15 cellular contexts compared by ENCODE assay signal in genomic region chr4:37687666-37688065, GRCh38. TPM values are rescaled to one million over a fixed set of nuclear protein-coding genes. Genes with fewer than 3 reads are reported as not detected.
A peak's percentile ranks its signal among the peaks of the same experiment; 100 is the strongest.
DNase-seq lines count a peak whose midpoint lies in the region; ATAC-seq and TF ChIP-seq lines count a peak whose summit lies in the region.
"Had no signal": no experiment of that assay in that cellular context is flagged by ENCODE, and none has a peak within 500 bp of the region (broad histone marks: within the 10 kb centered on the region; RNA-seq: fewer than 3 reads in every experiment).

No MANE protein-coding gene starts in this region.

- H3K9me3 ChIP-seq in mesenchymal stem cell (ENCODE audit: control insufficient read depth, low read length), result no peaks in the 10 kb centered on the region
- H3K9me3 ChIP-seq in skeletal muscle tissue (ENCODE audit: control insufficient read depth in 3 of 3, low read length in 3 of 3), result no peaks in the 10 kb centered on the region
- H3K9me3 ChIP-seq: Peyer's patch had no signal

- H3K4ac ChIP-seq in mesenchymal stem cell (ENCODE audit: low read depth in 1 of 2, low read length in 2 of 2), result no peak overlapping the region

- no peak overlapping the region for H4K91ac ChIP-seq in mesenchymal stem cell (ENCODE audit: low read length)

- CTCF ChIA-PET in WTC11 (lab: Charles Lee), result interaction anchor here (1.1 to 2.3 kb wide), 2 partner anchors 85 to 347 kb away, joined by 4 to 11 read pairs; no protein-coding TSS in a partner anchor

- peak overlapping the region; percentile 82 for H3K9ac ChIP-seq in mesenchymal stem cell (ENCODE audit: low read length)
- no peak overlapping the region for H3K9ac ChIP-seq in skeletal muscle tissue (ENCODE audit: low read depth in 1 of 3, low read length in 3 of 3)

- H3K4me1 Mint-ChIP-seq in T-helper 1 cell treated with Interleukin-12 subunit alpha and Interleukin-12 subunit beta and Interleukin-4 antibody, amounts not matched to agents 30 μg/mL and 1 μg/mL, for 36 hours (ENCODE audit: low read depth), result peaks cover 28% of the 10 kb centered on the region
- H3K4me1 Mint-ChIP-seq in WTC11, result peaks cover 35% of the 10 kb centered on the region

- peaks cover 14% of the 10 kb centered on the region for H3K36me3 Mint-ChIP-seq in T-helper 1 cell treated with Interleukin-12 subunit alpha and Interleukin-12 subunit beta and Interleukin-4 antibody, amounts not matched to agents 30 μg/mL and 1 μg/mL, for 36 hours (ENCODE audit: low read depth)
- peaks cover 10% of the 10 kb centered on the region for H3K36me3 Mint-ChIP-seq in WTC11

- no peak overlapping the region for H2AK5ac ChIP-seq in mesenchymal stem cell (ENCODE audit: low read length, severe bottlenecking)

- H3K27me3 ChIP-seq in mesenchymal stem cell (ENCODE audit: control insufficient read depth in 1 of 2, insufficient read depth in 1 of 2, low read length in 2 of 2), result no peaks in the 10 kb centered on the region
- H3K27me3 ChIP-seq in skeletal muscle tissue (ENCODE audit: control insufficient read depth in 3 of 3, insufficient read depth in 3 of 3, low read length in 3 of 3), result no peaks in the 10 kb centered on the region
- H3K27me3 ChIP-seq: Peyer's patch had no signal

- H3K14ac ChIP-seq in mesenchymal stem cell (ENCODE audit: low read length in 2 of 2), result no peak overlapping the region

- H3K27ac Mint-ChIP-seq in T-helper 1 cell treated with Interleukin-12 subunit alpha and Interleukin-12 subunit beta and Interleukin-4 antibody, amounts not matched to agents 30 μg/mL and 1 μg/mL, for 36 hours, result no peak overlapping the region
- H3K27ac Mint-ChIP-seq in WTC11, result no peak overlapping the region
- H3K27ac Mint-ChIP-seq: memory B cell had no signal

- H3K9me3 Mint-ChIP-seq in T-helper 1 cell treated with Interleukin-12 subunit alpha and Interleukin-12 subunit beta and Interleukin-4 antibody, amounts not matched to agents 30 μg/mL and 1 μg/mL, for 36 hours, result no peaks in the 10 kb centered on the region
- peaks cover 14% of the 10 kb centered on the region for H3K9me3 Mint-ChIP-seq in WTC11

- no peak for TF ChIP-seq CTCF in WTC11 (IDR thresholded peaks at IDR 0.05)

- no peak overlapping the region for H2BK5ac ChIP-seq in mesenchymal stem cell (ENCODE audit: low read depth, low read length, poor library complexity, severe bottlenecking)

- no peak overlapping the region for H3K4me3 ChIP-seq in mesenchymal stem cell (ENCODE audit: insufficient read depth in 1 of 2, low read depth in 1 of 2, low read length in 2 of 2)
- H3K4me3 ChIP-seq in skeletal muscle tissue (ENCODE audit: low read length in 3 of 3), result peak overlapping the region in 1 of 3 donors; percentile 88

- DNase-seq in T-helper 1 cell, result no peak
- no peak for DNase-seq in WTC11 (ENCODE audit: low spot score)
- no peak for DNase-seq in mesenchymal stem cell
- DNase-seq: CD8-positive, alpha-beta T cell; GDM1; Karpas-422; Peyer's patch; stimulated activated CD4-positive, alpha-beta T cell treated with anti-CD3 and anti-CD28 coated beads, Interleukin-4, amount 100 ng/mL, for 4 hours; stimulated activated naive CD4-positive, alpha-beta T cell had no signal

- POLR2A ChIA-PET in WTC11 (lab: Charles Lee), result no interaction called here

- no peaks in the 10 kb centered on the region for H3K27me3 Mint-ChIP-seq in T-helper 1 cell treated with Interleukin-12 subunit alpha and Interleukin-12 subunit beta and Interleukin-4 antibody, amounts not matched to agents 30 μg/mL and 1 μg/mL, for 36 hours (ENCODE audit: low read depth)
- peaks cover 28% of the 10 kb centered on the region for H3K27me3 Mint-ChIP-seq in WTC11 (ENCODE audit: low read depth)

- H3K36me3 ChIP-seq in mesenchymal stem cell (ENCODE audit: control insufficient read depth in 1 of 2, insufficient read depth in 2 of 2, low read depth in 1 of 2, low read length in 2 of 2) (no peaks in the 10 kb centered on the region), skeletal muscle tissue (ENCODE audit: control insufficient read depth in 3 of 3, insufficient read depth in 3 of 3, low read length in 3 of 3) (no peaks in the 10 kb centered on the region)
- H3K36me3 ChIP-seq: Peyer's patch had no signal

- H3K79me1 ChIP-seq in mesenchymal stem cell (replicated peaks; ENCODE audit: low read length, poor library complexity, severe bottlenecking), result peaks cover 14% of the 10 kb centered on the region

- H3K4me1 ChIP-seq in mesenchymal stem cell (ENCODE audit: control insufficient read depth, insufficient read depth, low read depth, low read length) (peaks cover 1% of the 10 kb centered on the region), skeletal muscle tissue (ENCODE audit: control insufficient read depth in 3 of 3, insufficient read depth in 3 of 3, low read length in 3 of 3) (peaks cover 12 to 31% (median 15%) of the 10 kb centered on the region in 3 donors)

- no peak overlapping the region for H4K8ac ChIP-seq in mesenchymal stem cell (ENCODE audit: low read length)

- peak overlapping the region; percentile 91 for H3K4me3 Mint-ChIP-seq in T-helper 1 cell treated with Interleukin-12 subunit alpha and Interleukin-12 subunit beta and Interleukin-4 antibody, amounts not matched to agents 30 μg/mL and 1 μg/mL, for 36 hours
- peak overlapping the region; percentile 66 for H3K4me3 Mint-ChIP-seq in WTC11

- H3K27ac ChIP-seq in mesenchymal stem cell (ENCODE audit: low read length, poor library complexity, severe bottlenecking) (no peak overlapping the region), skeletal muscle tissue (ENCODE audit: low read depth, low read length) (peak overlapping the region; percentile 96)

- no peak overlapping the region for H3K23ac ChIP-seq in mesenchymal stem cell (ENCODE audit: low read length in 2 of 2)

- 99% methylated on average over 9 of the region's 9 CpGs for WGBS in mesenchymal stem cell

- no peak overlapping the region for H2BK15ac ChIP-seq in mesenchymal stem cell (ENCODE audit: low read depth, poor library complexity, severe bottlenecking)

- no peak overlapping the region for H2BK120ac ChIP-seq in mesenchymal stem cell (ENCODE audit: low read depth, low read length)

- ATAC-seq in WTC11, result no peak
- no peak for ATAC-seq in HG03565 (IDR thresholded peaks at IDR 0.05; ENCODE audit: unreplicated experiment)
- ATAC-seq in HG02840 (IDR thresholded peaks at IDR 0.05; ENCODE audit: low FRiP score, unreplicated experiment), result no peak
- ATAC-seq in GM18868 (IDR thresholded peaks at IDR 0.05; ENCODE audit: unreplicated experiment), result no peak
- ATAC-seq: CD8-positive, alpha-beta T cell had no signal

- no peak overlapping the region for H3K18ac ChIP-seq in mesenchymal stem cell (ENCODE audit: low read depth in 1 of 2, low read length in 2 of 2)

- no peak overlapping the region for H3K4me2 ChIP-seq in mesenchymal stem cell (ENCODE audit: low read length, poor library complexity, severe bottlenecking)

- H2BK12ac ChIP-seq in mesenchymal stem cell (ENCODE audit: low read length in 2 of 2), result no peak overlapping the region

- H2AFZ ChIP-seq in mesenchymal stem cell (ENCODE audit: low read depth, low read length), result no peak overlapping the region

TF ChIP-seq in WTC11, 78 proteins besides CTCF, POLR2A, EP300 and RAD21 (continues in another document):
- TF ChIP-seq CBFB (CRISPR knock-in tag; IDR thresholded peaks at IDR 0.05; ENCODE audit: low read depth), result no peak
- no peak for TF ChIP-seq ZSCAN18 (CRISPR knock-in tag; IDR thresholded peaks at IDR 0.05)
- no peak for TF ChIP-seq ZNF532 (CRISPR knock-in tag; IDR thresholded peaks at IDR 0.05; ENCODE audit: borderline replicate concordance)

RNA-seq across cellular contexts. Expression of gene RELL1, which starts 1.5 kb away (rescaled TPM):
- 10.1 to 14.4 TPM (median 12.5 TPM) in 3 replicates for total RNA-seq in WTC11 (2021)
- 17.5 TPM for polyA plus RNA-seq in mesenchymal stem cell (2013, experiment 1 of 2)
- 17.2 TPM for polyA plus RNA-seq in mesenchymal stem cell (2013, experiment 2 of 2)
- total RNA-seq in skeletal muscle tissue, result 82.5 TPM
